ENCODE assay signal across 16 cellular contexts in genomic region chr6:53378208-53378607, GRCh38.
"Had no signal": no experiment of that assay in that cellular context is flagged by ENCODE, and none has a peak within 500 bp of the region (broad histone marks: within the 10 kb centered on the region; RNA-seq: fewer than 3 reads in every experiment).

No MANE protein-coding gene starts in this region.

- H3K4me3 ChIP-seq: adrenal gland, dorsolateral prefrontal cortex, skin epidermis had no signal

- H3K36me3 ChIP-seq: adrenal gland, WERI-Rb-1 had no signal

- H3K27ac ChIP-seq: adrenal gland, dorsolateral prefrontal cortex, epithelial cell of prostate, skin epidermis, WERI-Rb-1 had no signal

- H3K9me3 ChIP-seq: adrenal gland had no signal

- H3K27me3 ChIP-seq: adrenal gland had no signal

- DNase-seq: activated CD4-positive, alpha-beta T cell treated with anti-CD3 and anti-CD28 coated beads for 1 hour; activated CD4-positive, alpha-beta T cell treated with anti-CD3 and anti-CD28 coated beads, Interleukin-2, amount 50 U/mL, for 4 hours; activated gamma-delta T cell; activated T-cell treated with anti-CD3 and anti-CD28 coated beads, Interleukin-2, amount 50 U/mL, for 72 hours; adrenal gland; dorsolateral prefrontal cortex; endodermal cell; left colon; naive B cell; right cardiac atrium; stimulated activated CD4-positive, alpha-beta T cell treated with anti-CD3 and anti-CD28 coated beads, Interleukin-15, amount 100 ng/mL, for 24 hours; stimulated activated CD4-positive, alpha-beta T cell treated with anti-CD3 and anti-CD28 coated beads, Interleukin-2, amount 100 ng/mL, for 48 hours; T-helper 2 cell; WERI-Rb-1 had no signal

- ATAC-seq: activated T-cell treated with anti-CD3 and anti-CD28 coated beads, Interleukin-2, amount 50 U/mL, for 72 hours; left colon had no signal

- H3K4me1 ChIP-seq: adrenal gland had no signal
